Comparison of ENCODE assay signal across 9 cellular contexts in genomic region chr16:1972490-1972877, GRCh38. TPM values are rescaled to one million over a fixed set of nuclear protein-coding genes. Genes with fewer than 3 reads are reported as not detected.
DNase-seq lines count a peak whose midpoint lies in the region; ATAC-seq and TF ChIP-seq lines count a peak whose summit lies in the region.
"Had no signal": no experiment of that assay in that cellular context is flagged by ENCODE, and none has a peak within 500 bp of the region (broad histone marks: within the 10 kb centered on the region; RNA-seq: fewer than 3 reads in every experiment).

No MANE protein-coding gene starts in this region.

- ATAC-seq in HG02763 (IDR thresholded peaks at IDR 0.05; ENCODE audit: unreplicated experiment), result peak; percentile 2
- ATAC-seq in activated naive CD8-positive, alpha-beta T cell treated with anti-CD3 and anti-CD28 coated beads, Interleukin-2, amount 50 U/mL, for 24 hours, result no peak

- TF ChIP-seq CTCF in AG10803 (conservative IDR thresholded peaks at IDR 0.05; ENCODE audit: low read length), result no peak
- no peak for TF ChIP-seq CTCF in testis (IDR thresholded peaks at IDR 0.05)

- H3K36me3 Mint-ChIP-seq in activated naive CD8-positive, alpha-beta T cell treated with anti-CD3 and anti-CD28 coated beads, Interleukin-2, amount 50 U/mL, for 24 hours (ENCODE audit: low read depth), result peaks cover 26% of the 10 kb centered on the region

- WGBS in testis, 2 donors, result 1 to 11% methylated on average over 5 to 18 of the region's 22 CpGs

- H3K9me3 Mint-ChIP-seq in activated naive CD8-positive, alpha-beta T cell treated with anti-CD3 and anti-CD28 coated beads, Interleukin-2, amount 50 U/mL, for 24 hours, result no peaks in the 10 kb centered on the region

- peak overlapping the region; percentile 99 for H3K4me3 Mint-ChIP-seq in activated naive CD8-positive, alpha-beta T cell treated with anti-CD3 and anti-CD28 coated beads, Interleukin-2, amount 50 U/mL, for 24 hours

- peak overlapping the region; percentile 26 for H3K27ac Mint-ChIP-seq in activated naive CD8-positive, alpha-beta T cell treated with anti-CD3 and anti-CD28 coated beads, Interleukin-2, amount 50 U/mL, for 24 hours

- no peaks in the 10 kb centered on the region for H3K27me3 ChIP-seq in testis

- no peak for DNase-seq in AG10803 (ENCODE audit: low read depth)
- DNase-seq in activated naive CD8-positive, alpha-beta T cell treated with anti-CD3 and anti-CD28 coated beads, Interleukin-2, amount 50 U/mL, for 24 hours, result no peak
- DNase-seq in kidney tubule cell (ENCODE audit: low spot score), result peak; percentile 39
- DNase-seq in testis, result no peak
- no peak for DNase-seq in HCEC 1CT
- no peak for DNase-seq in A172 (ENCODE audit: low spot score)
- no peak for DNase-seq in SIG-M5 (lab: John Stamatoyannopoulos, UW)

- H3K27me3 Mint-ChIP-seq in activated naive CD8-positive, alpha-beta T cell treated with anti-CD3 and anti-CD28 coated beads, Interleukin-2, amount 50 U/mL, for 24 hours, result no peaks in the 10 kb centered on the region

- H3K4me1 ChIP-seq in testis, result peaks cover 14% of the 10 kb centered on the region

- H3K4me1 Mint-ChIP-seq in activated naive CD8-positive, alpha-beta T cell treated with anti-CD3 and anti-CD28 coated beads, Interleukin-2, amount 50 U/mL, for 24 hours, result peaks cover 23% of the 10 kb centered on the region

- H3K9me3 ChIP-seq in testis, result no peaks in the 10 kb centered on the region

- peak overlapping the region in 1 of 2 donors; percentile 35 for H3K27ac ChIP-seq in testis

- H3K4me3 ChIP-seq in AG10803 (ENCODE audit: low read length) (peak overlapping the region; percentile 81), testis (peak overlapping the region; percentile 92 to 99)

- no peaks in the 10 kb centered on the region for H3K36me3 ChIP-seq in testis (ENCODE audit: low read depth, missing control alignments)

- no peak for TF ChIP-seq POLR2A in testis (IDR thresholded peaks at IDR 0.05)

- intact Hi-C loops in testis (cut with DNase I; ENCODE audit: low total_unique reads), result no loop called here

RNA-seq across cellular contexts. Expression of gene TBL3, which starts 0.6 kb away (rescaled TPM):
- total RNA-seq in testis, result 100 to 1,000 TPM in 1 of 2 donors, 10 to 100 TPM in 1; 83.4 to 109 TPM
- 77.1 TPM for polyA plus RNA-seq in testis (ENCODE audit: insufficient read depth, low read depth, low replicate concordance)
- total RNA-seq in A172 (2014; rRNA removed; shearing (Covaris generic)), result 73.6 and 82.8 TPM in 2 replicates

RNA-seq across cellular contexts. Expression of gene RNF151, which starts 5.8 kb away (rescaled TPM):
- 100 to 1,000 TPM in 1 of 2 donors, 10 to 100 TPM in 1; 86.7 to 210 TPM for total RNA-seq in testis
- polyA plus RNA-seq in testis (ENCODE audit: insufficient read depth, low read depth, low replicate concordance), result 153 TPM
- total RNA-seq in A172 (2014; rRNA removed; shearing (Covaris generic)), result 0.17 TPM in 1 of 2 replicates, not detected in the other
- total RNA-seq: pulmonary artery endothelial cell had no signal

RNA-seq across cellular contexts. Expression of gene RPS2, which starts 7.9 kb away (rescaled TPM):
- total RNA-seq in testis, result 1,000 to 10,000 TPM in 1 of 2 donors, 100 to 1,000 TPM in 1; 744 to 1,779 TPM
- polyA plus RNA-seq in testis (ENCODE audit: insufficient read depth, low read depth, low replicate concordance), result 1,272 TPM
- 1,909 and 2,123 TPM in 2 replicates for total RNA-seq in A172 (2014; rRNA removed; shearing (Covaris generic))

RNA-seq across cellular contexts. Expression of gene NOXO1, which starts 8.8 kb away (rescaled TPM):
- 1 to 10 TPM; 4.8 to 7.6 TPM for total RNA-seq in testis
- polyA plus RNA-seq in testis (ENCODE audit: insufficient read depth, low read depth, low replicate concordance), result 3.7 TPM
- 0.19 TPM in 1 of 2 replicates, not detected in the other for total RNA-seq in A172 (2014; rRNA removed; shearing (Covaris generic))

RNA-seq across cellular contexts. Expression of gene GFER, which starts 11.5 kb away (rescaled TPM):
- total RNA-seq in testis, result 10 to 100 TPM; 25.7 to 25.8 TPM
- polyA plus RNA-seq in testis (ENCODE audit: insufficient read depth, low read depth, low replicate concordance), result 40.0 TPM
- 24.1 and 36.1 TPM in 2 replicates for total RNA-seq in A172 (2014; rRNA removed; shearing (Covaris generic))

Comparison
In these comparisons a context has a peak if more than half of its experiments do, and no peak if none do; other contexts are left out.
1. RNA of gene RNF151, which starts 5.8 kb away (total RNA-seq): 86.7 to 210 TPM in testis; 0.17 TPM in A172; every median in the first group is over 10 times any median in the second.